In the genomic region with DNA sequence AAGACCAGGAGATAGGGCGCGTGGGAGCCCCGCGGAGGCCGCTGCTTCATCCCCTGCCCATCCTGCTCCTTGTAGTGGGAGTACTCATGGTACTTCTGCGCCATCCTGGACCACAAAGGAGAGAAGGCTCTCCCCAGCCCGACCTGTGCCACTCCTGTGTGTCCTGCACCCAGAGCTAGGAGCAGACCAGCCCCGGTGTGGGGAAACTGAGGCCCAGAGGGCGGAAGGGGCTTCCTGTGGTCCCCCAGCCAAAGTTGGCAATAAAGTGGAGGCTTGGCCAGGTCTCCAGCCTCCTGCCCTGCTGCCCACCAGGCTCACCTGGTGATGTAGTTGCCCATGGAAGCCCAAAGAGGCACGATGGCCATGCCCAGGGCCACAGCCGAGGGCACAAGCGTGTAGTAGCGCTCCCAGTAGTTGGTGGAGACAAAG, we compare ENCODE assay signal across 19 cellular contexts. TPM values are rescaled to one million over a fixed set of nuclear protein-coding genes. Genes with fewer than 3 reads are reported as not detected.
"Had no signal": no experiment of that assay in that cellular context is flagged by ENCODE, and none has a peak within 500 bp of the region (broad histone marks: within the 10 kb centered on the region; RNA-seq: fewer than 3 reads in every experiment).

No MANE protein-coding gene starts in this region.

- H3K27ac ChIP-seq: cardiac muscle cell, dorsolateral prefrontal cortex, epithelial cell of prostate, right lobe of liver, testis had no signal

- H3K4me3 Mint-ChIP-seq: activated CD4-positive, alpha-beta memory T cell treated with anti-CD3 and anti-CD28 coated beads for 36 hours; activated CD8-positive, alpha-beta memory T cell treated with anti-CD3 and anti-CD28 coated beads, Interleukin-2, amount 10 ng/mL, durations not matched to agents 7 days and 5 days; activated naive CD8-positive, alpha-beta T cell treated with anti-CD3 and anti-CD28 coated beads for 36 hours; type B pancreatic cell; WTC11 had no signal

- H3K9me3 ChIP-seq: right lobe of liver, testis had no signal

- H3K4me3 ChIP-seq: cardiac muscle cell, dorsolateral prefrontal cortex, lung, right lobe of liver, testis had no signal

- H3K36me3 ChIP-seq: cardiac muscle cell, right lobe of liver had no signal

- ATAC-seq: activated CD8-positive, alpha-beta memory T cell treated with anti-CD3 and anti-CD28 coated beads, Interleukin-2, amount 10 ng/mL, durations not matched to agents 7 days and 5 days; left colon; right lobe of liver; WTC11 had no signal

- H3K27ac Mint-ChIP-seq: activated CD4-positive, alpha-beta memory T cell treated with anti-CD3 and anti-CD28 coated beads for 36 hours; activated naive CD8-positive, alpha-beta T cell treated with anti-CD3 and anti-CD28 coated beads for 36 hours; type B pancreatic cell; WTC11 had no signal

- H3K36me3 Mint-ChIP-seq: type B pancreatic cell had no signal

- H3K27me3 Mint-ChIP-seq: activated CD4-positive, alpha-beta memory T cell treated with anti-CD3 and anti-CD28 coated beads for 36 hours; activated CD8-positive, alpha-beta memory T cell treated with anti-CD3 and anti-CD28 coated beads, Interleukin-2, amount 10 ng/mL, durations not matched to agents 7 days and 5 days; activated naive CD8-positive, alpha-beta T cell treated with anti-CD3 and anti-CD28 coated beads for 36 hours had no signal

- DNase-seq: activated CD4-positive, alpha-beta memory T cell treated with anti-CD3 and anti-CD28 coated beads for 36 hours; activated CD4-positive, alpha-beta T cell treated with anti-CD3 and anti-CD28 coated beads for 4 hours; activated CD8-positive, alpha-beta memory T cell treated with anti-CD3 and anti-CD28 coated beads, Interleukin-2, amount 10 ng/mL, durations not matched to agents 7 days and 5 days; activated naive CD8-positive, alpha-beta T cell treated with anti-CD3 and anti-CD28 coated beads for 36 hours; amygdala; foreskin fibroblast; left colon; right lobe of liver; small intestine; stimulated activated CD4-positive, alpha-beta T cell treated with anti-CD3 and anti-CD28 coated beads, Interleukin-15, amount 100 ng/mL, for 24 hours; stimulated activated CD4-positive, alpha-beta T cell treated with anti-CD3 and anti-CD28 coated beads, Interleukin-4, amount 100 ng/mL, for 1 hour; testis had no signal

- H3K9me3 Mint-ChIP-seq: activated CD4-positive, alpha-beta memory T cell treated with anti-CD3 and anti-CD28 coated beads for 36 hours; activated naive CD8-positive, alpha-beta T cell treated with anti-CD3 and anti-CD28 coated beads for 36 hours; type B pancreatic cell; WTC11 had no signal

- H3K27me3 ChIP-seq: right lobe of liver, testis had no signal

RNA-seq across cellular contexts. Expression of gene ALDH3B1, which starts 10.9 kb away (rescaled TPM):
- total RNA-seq: activated CD4-positive, alpha-beta memory T cell treated with anti-CD3 and anti-CD28 coated beads for 36 hours; activated CD8-positive, alpha-beta memory T cell treated with anti-CD3 and anti-CD28 coated beads, Interleukin-2, amount 10 ng/mL, durations not matched to agents 7 days and 5 days; activated naive CD8-positive, alpha-beta T cell treated with anti-CD3 and anti-CD28 coated beads for 36 hours had no signal
- polyA plus RNA-seq: neural cell had no signal
